ENCODE assay signal across 24 cellular contexts in the genomic region with DNA sequence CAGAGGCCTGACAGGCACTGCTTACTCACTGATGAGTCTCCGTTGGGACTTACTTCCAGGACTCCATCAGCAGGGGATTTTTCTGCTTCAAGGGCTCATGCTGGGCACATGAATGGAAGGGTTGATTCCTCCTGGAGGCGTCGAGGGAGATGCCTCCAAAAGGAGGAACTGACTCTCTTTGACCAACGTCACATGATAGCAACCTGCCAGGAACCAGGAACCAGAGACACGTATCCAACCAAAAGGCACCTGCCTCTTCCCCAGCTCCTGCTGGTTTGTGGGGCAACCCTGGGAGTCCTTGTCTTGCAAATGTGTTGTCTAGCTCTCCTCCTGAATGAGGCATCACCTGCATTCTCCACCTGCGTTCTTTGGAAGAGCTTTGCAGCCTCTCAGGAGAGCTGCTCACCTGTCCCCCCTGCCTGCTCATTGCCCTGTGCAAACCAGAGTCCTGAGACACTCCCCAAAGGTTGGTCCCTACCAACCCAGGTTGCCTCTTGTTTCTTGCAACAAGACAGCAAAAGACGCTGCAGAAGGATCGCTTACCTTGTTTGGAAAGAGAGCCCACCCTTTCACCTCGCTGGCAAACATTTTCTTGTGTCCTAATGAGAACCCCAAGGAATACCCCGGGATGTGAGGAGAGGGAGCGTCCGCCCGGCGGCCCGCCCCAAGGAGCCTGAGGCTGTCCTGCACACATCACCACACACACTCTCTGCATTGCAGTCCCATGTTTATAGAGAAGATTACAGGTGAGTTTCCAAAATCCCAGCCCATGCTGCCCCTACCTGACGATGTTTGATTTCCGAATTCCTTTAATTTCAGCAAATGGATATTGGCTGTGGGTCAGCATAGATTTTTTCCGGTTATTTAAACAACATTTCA. TPM values are rescaled to one million over a fixed set of nuclear protein-coding genes. Genes with fewer than 3 reads are reported as not detected.
"Had no signal": no experiment of that assay in that cellular context is flagged by ENCODE, and none has a peak within 500 bp of the region (broad histone marks: within the 10 kb centered on the region; RNA-seq: fewer than 3 reads in every experiment).

No MANE protein-coding gene starts in this region.

- H3K27me3 ChIP-seq: ascending aorta, body of pancreas had no signal

- H3K4me1 ChIP-seq: ascending aorta, body of pancreas had no signal

- H3K27ac Mint-ChIP-seq: activated CD8-positive, alpha-beta T cell treated with anti-CD3 and anti-CD28 coated beads, Interleukin-2, amount 10 ng/mL, durations not matched to agents 7 days and 5 days; activated naive CD4-positive, alpha-beta T cell treated with anti-CD3 and anti-CD28 coated beads, Interleukin-2, amount 50 U/mL, for 72 hours; activated naive CD8-positive, alpha-beta T cell treated with anti-CD3 and anti-CD28 coated beads, Interleukin-2, amount 50 U/mL, for 24 hours; activated T-cell treated with anti-CD3 and anti-CD28 coated beads, Interleukin-2, amount 50 U/mL, for 24 hours; T-helper 17 cell had no signal

- H3K36me3 ChIP-seq: ascending aorta had no signal

- H3K4me3 ChIP-seq: ascending aorta, body of pancreas had no signal

- H3K27ac ChIP-seq: ascending aorta, body of pancreas, VCaP had no signal

- H3K27me3 Mint-ChIP-seq: activated T-cell treated with anti-CD3 and anti-CD28 coated beads, Interleukin-2, amount 50 U/mL, for 24 hours; T-helper 17 cell had no signal

- DNase-seq: activated CD4-positive, alpha-beta T cell treated with anti-CD3 and anti-CD28 coated beads for 4 hours; activated CD4-positive, alpha-beta T cell treated with anti-CD3 and anti-CD28 coated beads, Interleukin-2, amount 50 U/mL, for 4 hours; activated CD8-positive, alpha-beta T cell treated with anti-CD3 and anti-CD28 coated beads, Interleukin-2, amount 10 ng/mL, durations not matched to agents 7 days and 5 days; activated effector memory CD4-positive, alpha-beta T cell treated with anti-CD3 and anti-CD28 coated beads, Interleukin-2, amount 50 U/mL, for 16 hours; activated naive CD4-positive, alpha-beta T cell treated with Interleukin-2 at 50 U/mL for 16 hours; activated naive CD8-positive, alpha-beta T cell treated with anti-CD3 and anti-CD28 coated beads, Interleukin-2, amount 50 U/mL, for 24 hours; activated T-cell treated with anti-CD3 and anti-CD28 coated beads, Interleukin-2, amount 50 U/mL, for 24 hours; amniotic stem cell; body of pancreas; central memory CD4-positive, alpha-beta T cell; Karpas-422; MM.1S; NCI-H1105; NCI-H1436 treated with DMSO at 0.1 percent for 48 hours; NCI-H187; NCI-H2081; NCI-H446; NCI-H524; SHP77 treated with DMSO at 0.1 percent for 48 hours; T-helper 17 cell had no signal

- H3K4me1 Mint-ChIP-seq: activated naive CD8-positive, alpha-beta T cell treated with anti-CD3 and anti-CD28 coated beads, Interleukin-2, amount 50 U/mL, for 24 hours; T-helper 17 cell had no signal

- H3K4me3 Mint-ChIP-seq: activated CD8-positive, alpha-beta T cell treated with anti-CD3 and anti-CD28 coated beads, Interleukin-2, amount 10 ng/mL, durations not matched to agents 7 days and 5 days; activated naive CD8-positive, alpha-beta T cell treated with anti-CD3 and anti-CD28 coated beads, Interleukin-2, amount 50 U/mL, for 24 hours; activated T-cell treated with anti-CD3 and anti-CD28 coated beads, Interleukin-2, amount 50 U/mL, for 24 hours; T-helper 17 cell had no signal

RNA-seq across cellular contexts. Expression of a gene that starts 30.5 kb away (rescaled TPM):
- total RNA-seq: activated CD8-positive, alpha-beta T cell treated with anti-CD3 and anti-CD28 coated beads, Interleukin-2, amount 10 ng/mL, durations not matched to agents 7 days and 5 days; activated naive CD4-positive, alpha-beta T cell treated with anti-CD3 and anti-CD28 coated beads, Interleukin-2, amount 50 U/mL, for 72 hours; ascending aorta; body of pancreas; bronchial epithelial cell; T-helper 17 cell had no signal
